ENCODE assay signal across 9 cellular contexts in genomic region chr6:42075159-42075838, GRCh38. TPM values are rescaled to one million over a fixed set of nuclear protein-coding genes. Genes with fewer than 3 reads are reported as not detected.
DNase-seq lines count a peak whose midpoint lies in the region; ATAC-seq, FAIRE-seq and TF ChIP-seq lines count a peak whose summit lies in the region.
"Had no signal": no experiment of that assay in that cellular context is flagged by ENCODE, and none has a peak within 500 bp of the region (broad histone marks: within the 10 kb centered on the region; RNA-seq: fewer than 3 reads in every experiment).

No MANE protein-coding gene starts in this region.

- peak; percentile 89 for TF ChIP-seq RAD21 in HepG2 (CRISPR knock-in tag; IDR thresholded peaks at IDR 0.05)

- H3K27me3 Mint-ChIP-seq in chondrocyte (ENCODE audit: low read depth), result no peaks in the 10 kb centered on the region

- FAIRE-seq in HepG2 (lab: Jason Lieb, UNC), result peak; percentile 99
- FAIRE-seq in GM12892 (lab: Jason Lieb, UNC), result no peak

- peak; percentile 54 for TF ChIP-seq CTCF in GM13976 (IDR thresholded peaks at IDR 0.05; ENCODE audit: borderline replicate concordance, control extremely low read depth, extremely low read depth, insufficient read depth, missing control alignments)
- TF ChIP-seq CTCF in chondrocyte (IDR thresholded peaks at IDR 0.05), result peak; percentile 93
- peak; percentile 93 for TF ChIP-seq CTCF in HepG2 (CRISPR knock-in tag; IDR thresholded peaks at IDR 0.05)

- H3K4me2 ChIP-seq in HepG2 (ENCODE audit: low read depth, low read length), result no peak overlapping the region

- H3K36me3 ChIP-seq in HepG2 (replicated peaks in 1 of 2; ENCODE audit: control insufficient read depth in 1 of 2, insufficient read depth in 2 of 2, low read length in 2 of 2), result peaks cover 11 to 57% of the 10 kb centered on the region in 2 experiments; a peak in 4 of 5 replicates

- no peaks in the 10 kb centered on the region for H4K20me1 ChIP-seq in HepG2 (ENCODE audit: insufficient read depth, low read length)

- H3K27me3 ChIP-seq in HepG2 (ENCODE audit: control insufficient read depth in 1 of 2, insufficient read depth in 2 of 2, low read length in 2 of 2), result no peaks in the 10 kb centered on the region

- H3K79me2 ChIP-seq in HepG2 (ENCODE audit: insufficient read depth, low read length), result no peaks in the 10 kb centered on the region

- no peak overlapping the region for H3K4me3 Mint-ChIP-seq in chondrocyte (ENCODE audit: unreplicated experiment)

- no peaks in the 10 kb centered on the region for H3K4me1 ChIP-seq in HepG2 (ENCODE audit: insufficient read depth, low read length)

- BruUV-seq in HepG2 (replicated peaks; lab: Mats Ljungman, UMichigan), result no TSS peak

- H3K9me3 Mint-ChIP-seq in chondrocyte (ENCODE audit: low read depth), result no peaks in the 10 kb centered on the region

- POLR2A ChIA-PET in HepG2 (lab: Yijun Ruan, JAX), result no interaction called here

- peaks cover 3% of the 10 kb centered on the region for H3K4me1 Mint-ChIP-seq in chondrocyte (ENCODE audit: low read depth)

- ATAC-seq in HepG2, result peak; percentile 74

- no peak overlapping the region for H3K27ac ChIP-seq in HepG2 (ENCODE audit: extremely low read length, insufficient read depth, low read length)
- H3K27ac ChIP-seq: skin epidermis had no signal

- DNase-seq in A172 (ENCODE audit: low spot score), result peak; percentile 59
- DNase-seq in GM13976 (ENCODE audit: low spot score), result peak; percentile 73
- DNase-seq in NCI-H345 (lab: John Stamatoyannopoulos, UW), result peak; percentile 60
- peak; percentile 58 to 60 for DNase-seq in activated CD4-positive, alpha-beta T cell treated with anti-CD3 and anti-CD28 coated beads for 24 hours (ENCODE audit: low read depth in 2 of 2)
- peak; percentile 68 for DNase-seq in chondrocyte (ENCODE audit: low spot score)
- peak; percentile 69 for DNase-seq in HepG2 (ENCODE audit: low spot score)
- DNase-seq in stimulated activated CD8-positive, alpha-beta memory T cell treated with anti-CD3 and anti-CD28 coated beads, Interleukin-12 subunit alpha, Interleukin-12 subunit beta, amount 100 ng/mL, for 1 hour (ENCODE audit: low read depth), result peak; percentile 21
- DNase-seq in GM12892 (ENCODE audit: insufficient read length), result no peak

- no peak for TF ChIP-seq POLR2A in HepG2 (IDR thresholded peaks at IDR 0.05; ENCODE audit: insufficient read depth in 1 of 2, low read depth in 2 of 2, low read length in 2 of 2)
- TF ChIP-seq POLR2A in GM12892 (IDR thresholded peaks at IDR 0.05; ENCODE audit: low read depth, low read length), result no peak

- 32% methylated on average over 7 of the region's 7 CpGs for WGBS in HepG2 (ENCODE audit: low lambda C conversion rate)

- TF ChIP-seq EP300 in HepG2 (IDR thresholded peaks at IDR 0.05; ENCODE audit: low read depth in 2 of 2, low read length in 2 of 2), result no peak
- TF ChIP-seq EP300 in HepG2 (CRISPR knock-in tag; IDR thresholded peaks at IDR 0.05; ENCODE audit: borderline replicate concordance), result no peak

- no peak overlapping the region for H2AFZ ChIP-seq in HepG2 (ENCODE audit: low read length)

- no peak overlapping the region for H3K4me3 ChIP-seq in HepG2 (replicated peaks in 1 of 3; ENCODE audit: insufficient read depth in 1 of 3, low read depth in 2 of 3, low read length in 3 of 3)
- H3K4me3 ChIP-seq: skin epidermis had no signal

- intact Hi-C loops in HepG2 (cut with micrococcal nuclease; ENCODE audit: unreplicated experiment), result loop anchor here (1.0 kb wide), 2 partner anchors 91 to 139 kb away; no protein-coding TSS in a partner anchor

- H3K36me3 Mint-ChIP-seq in chondrocyte (ENCODE audit: low read depth), result peaks cover 12% of the 10 kb centered on the region

- H3K9ac ChIP-seq in HepG2 (ENCODE audit: insufficient read depth, low read depth, low read length), result no peak overlapping the region

- no peak overlapping the region for H3K27ac Mint-ChIP-seq in chondrocyte (ENCODE audit: unreplicated experiment)

- H3K9me3 ChIP-seq in HepG2 (ENCODE audit: low read length), result no peaks in the 10 kb centered on the region

- CTCF ChIA-PET in HepG2 (lab: Yijun Ruan, JAX; ENCODE audit: low intra/inter-chr PET ratio, low total read pairs), result interaction anchor here (0.7 to 3.9 kb wide), 9 partner anchors 11 to 155 kb away, joined by 3 to 107 read pairs (median 4); no protein-coding TSS in a partner anchor

- in situ Hi-C loops in GM13976 (cut with MboI; ENCODE audit: low sequenced_read_pairs, unreplicated experiment) (no loop called here), HepG2 (cut with HindIII; ENCODE audit: extremely low pct_ligation_motif_present, low pct_unique_long_range_greater_than_20kb) (loop anchor here (5.0 kb wide), 1 partner anchor 92 kb away; no protein-coding TSS in a partner anchor)

TF ChIP-seq in HepG2, 621 proteins besides CTCF, POLR2A, EP300 and RAD21 (continues in another document):
- TF ChIP-seq SP2 (CRISPR knock-in tag; IDR thresholded peaks at IDR 0.05), result no peak
- TF ChIP-seq MTA3 (CRISPR knock-in tag; IDR thresholded peaks at IDR 0.05), result no peak
- TF ChIP-seq ZNF251 (CRISPR knock-in tag; IDR thresholded peaks at IDR 0.05), result no peak
- TF ChIP-seq ZFAT (CRISPR knock-in tag; conservative IDR thresholded peaks at IDR 0.05), result no peak
- TF ChIP-seq SNRNP70 (IDR thresholded peaks at IDR 0.05; ENCODE audit: low read depth, low read length), result no peak
- TF ChIP-seq ZNF747 (CRISPR knock-in tag; IDR thresholded peaks at IDR 0.05; ENCODE audit: borderline replicate concordance), result 0 out of 2 replicates have a peak, but pooled peaks have one; percentile 35
- TF ChIP-seq, protein P1, sequence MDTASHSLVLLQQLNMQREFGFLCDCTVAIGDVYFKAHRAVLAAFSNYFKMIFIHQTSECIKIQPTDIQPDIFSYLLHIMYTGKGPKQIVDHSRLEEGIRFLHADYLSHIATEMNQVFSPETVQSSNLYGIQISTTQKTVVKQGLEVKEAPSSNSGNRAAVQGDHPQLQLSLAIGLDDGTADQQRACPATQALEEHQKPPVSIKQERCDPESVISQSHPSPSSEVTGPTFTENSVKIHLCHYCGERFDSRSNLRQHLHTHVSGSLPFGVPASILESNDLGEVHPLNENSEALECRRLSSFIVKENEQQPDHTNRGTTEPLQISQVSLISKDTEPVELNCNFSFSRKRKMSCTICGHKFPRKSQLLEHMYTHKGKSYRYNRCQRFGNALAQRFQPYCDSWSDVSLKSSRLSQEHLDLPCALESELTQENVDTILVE (CRISPR knock-in tag; IDR thresholded peaks at IDR 0.05), result 0 out of 2 replicates have a peak, but pooled peaks have one; percentile 54
- TF ChIP-seq, protein P2, sequence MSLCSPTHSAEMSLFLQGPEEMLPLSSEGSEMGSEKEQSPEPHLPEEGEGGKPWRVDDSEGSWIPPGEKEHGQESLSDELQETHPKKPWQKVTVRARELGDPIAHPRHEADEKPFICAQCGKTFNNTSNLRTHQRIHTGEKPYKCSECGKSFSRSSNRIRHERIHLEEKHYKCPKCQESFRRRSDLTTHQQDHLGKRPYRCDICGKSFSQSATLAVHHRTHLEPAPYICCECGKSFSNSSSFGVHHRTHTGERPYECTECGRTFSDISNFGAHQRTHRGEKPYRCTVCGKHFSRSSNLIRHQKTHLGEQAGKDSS (CRISPR knock-in tag; IDR thresholded peaks at IDR 0.05; ENCODE audit: borderline replicate concordance, low read depth), result no peak
- TF ChIP-seq HCFC1 (IDR thresholded peaks at IDR 0.05; ENCODE audit: low read depth, low read length), result no peak
- peak; percentile 79 for TF ChIP-seq MAFF (IDR thresholded peaks at IDR 0.05; ENCODE audit: low read depth, low read length)
- no peak for TF ChIP-seq ZNF75D (CRISPR knock-in tag; IDR thresholded peaks at IDR 0.05; ENCODE audit: borderline replicate concordance)
- no peak for TF ChIP-seq SAFB2 (CRISPR knock-in tag; IDR thresholded peaks at IDR 0.05; ENCODE audit: borderline replicate concordance, low read depth)
- TF ChIP-seq FOXP1 (IDR thresholded peaks at IDR 0.05), result no peak
- no peak for TF ChIP-seq FOXP1 (CRISPR knock-in tag; IDR thresholded peaks at IDR 0.05)
- TF ChIP-seq RELA (CRISPR knock-in tag; IDR thresholded peaks at IDR 0.05), result no peak
- TF ChIP-seq KLF13 (CRISPR knock-in tag; IDR thresholded peaks at IDR 0.05), result no peak
- TF ChIP-seq ONECUT2 (CRISPR knock-in tag; IDR thresholded peaks at IDR 0.05), result no peak
- no peak for TF ChIP-seq ZNF879 (CRISPR knock-in tag; IDR thresholded peaks at IDR 0.05)
- TF ChIP-seq SRSF1 (optimal IDR thresholded peaks at IDR 0.05; ENCODE audit: low read depth, low read length), result no peak
- 0 out of 2 replicates have a peak, but pooled peaks have one; percentile 45 for TF ChIP-seq MYNN (CRISPR knock-in tag; IDR thresholded peaks at IDR 0.05; ENCODE audit: low read depth)
- no peak for TF ChIP-seq MED13 (CRISPR knock-in tag; IDR thresholded peaks at IDR 0.05)

RNA-seq across cellular contexts. Expression of gene TAF8, which starts 25.0 kb away (rescaled TPM):
- total RNA-seq in A172 (2014; rRNA removed; shearing (Covaris generic)), result 14.5 and 20.4 TPM in 2 replicates
- total RNA-seq in chondrocyte (17.0 to 20.4 TPM (median 17.2 TPM) in 3 replicates), HepG2 (2016; rRNA removed; fragmentation: Illumina TruSeq; extraction: Trizol) (20.2 and 25.2 TPM in 2 replicates)
- 5.3 and 5.6 TPM in 2 replicates for total RNA-seq in HepG2 (2016; cell fraction: cytosol; rRNA removed; fragmentation: Illumina TruSeq; extraction: Trizol; ENCODE audit: low read depth)
- total RNA-seq in HepG2 (2016; cell fraction: insoluble cytoplasmic fraction; rRNA removed; fragmentation: Illumina TruSeq; extraction: Trizol), result 18.4 and 26.1 TPM in 2 replicates
- 7.7 and 11.1 TPM in 2 replicates for total RNA-seq in HepG2 (2016; cell fraction: membrane; rRNA removed; fragmentation: Illumina TruSeq; extraction: Trizol)
- 25.6 and 26.1 TPM in 2 replicates for total RNA-seq in HepG2 (2016; cell fraction: nucleus; rRNA removed; fragmentation: Illumina TruSeq; extraction: Trizol)
- 23.8 and 25.8 TPM in 2 replicates for polyA plus RNA-seq in HepG2 (2011; rRNA removed)
- 14.5 and 19.7 TPM in 2 replicates for polyA plus RNA-seq in HepG2 (2011; cell fraction: cytosol; rRNA removed)
- 30.8 and 36.5 TPM in 2 replicates for polyA plus RNA-seq in HepG2 (2011; cell fraction: nucleus; rRNA removed)
- 8.9 and 11.5 TPM in 2 replicates for polyA plus RNA-seq in HepG2 (2012)
- polyA plus RNA-seq in HepG2 (2016; cell fraction: cytosol; fragmentation: Illumina TruSeq; extraction: Trizol; ENCODE audit: low read depth), result 2.2 and 2.4 TPM in 2 replicates
- polyA plus RNA-seq in HepG2 (2016; cell fraction: insoluble cytoplasmic fraction; fragmentation: Illumina TruSeq; extraction: Trizol; ENCODE audit: low read depth), result 11.5 and 15.5 TPM in 2 replicates
- polyA plus RNA-seq in HepG2 (2016; cell fraction: membrane; fragmentation: Illumina TruSeq; extraction: Trizol; ENCODE audit: low read depth), result 2.5 and 3.1 TPM in 2 replicates
- polyA plus RNA-seq in HepG2 (2016; cell fraction: nucleus; fragmentation: Illumina TruSeq; extraction: Trizol; ENCODE audit: insufficient read depth, low read depth), result 23.7 and 26.1 TPM in 2 replicates
- 73.6 and 87.5 TPM in 2 replicates for polyA minus RNA-seq in HepG2 (2011; rRNA and poly(A)+ RNA removed; ENCODE audit: low replicate concordance)
- polyA minus RNA-seq in HepG2 (2011; cell fraction: cytosol; rRNA and poly(A)+ RNA removed), result 12.6 and 13.8 TPM in 2 replicates
- 74.5 and 84.5 TPM in 2 replicates for polyA minus RNA-seq in HepG2 (2011; cell fraction: nucleus; rRNA and poly(A)+ RNA removed)
- 11.4 TPM for polyA plus RNA-seq in GM12892 (2012; ENCODE audit: missing spikeins)
